ENCODE assay signal across 23 cellular contexts in the genomic region with DNA sequence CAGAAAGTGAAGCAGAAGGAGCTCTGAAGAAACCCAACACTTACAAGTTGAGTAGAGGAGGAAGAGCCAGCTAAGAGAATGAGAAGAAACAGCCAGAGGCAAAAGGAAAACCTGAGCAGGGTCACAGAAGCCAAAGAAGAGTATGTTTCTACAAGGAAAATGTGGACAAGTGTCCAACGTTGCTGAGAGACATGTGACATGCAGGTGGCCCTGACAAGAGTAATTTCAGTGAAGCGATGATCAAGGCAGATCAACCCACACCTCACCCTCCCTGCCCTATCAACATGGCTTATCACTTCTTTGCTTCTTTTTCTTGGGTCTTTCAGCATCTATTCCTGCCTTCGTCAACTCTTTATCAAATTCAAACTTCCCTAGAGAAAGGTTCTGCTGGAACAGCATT.
"Had no signal": no experiment of that assay in that cellular context is flagged by ENCODE, and none has a peak within 500 bp of the region (broad histone marks: within the 10 kb centered on the region; RNA-seq: fewer than 3 reads in every experiment).

No MANE protein-coding gene starts in this region.

- H3K9me3 ChIP-seq: prostate gland, spleen, thyroid gland had no signal

- H3K4me3 ChIP-seq: cardiac muscle cell, prostate gland, spleen, thyroid gland had no signal

- H3K27ac ChIP-seq: cardiac muscle cell, prostate gland, spleen, thyroid gland, VCaP had no signal

- H3K9me3 Mint-ChIP-seq: activated CD4-positive, alpha-beta T cell treated with anti-CD3 and anti-CD28 coated beads, Interleukin-2, amount 10 ng/mL, durations not matched to agents 24 days and 14 days; activated naive CD8-positive, alpha-beta T cell treated with anti-CD3 and anti-CD28 coated beads, Interleukin-2, amount 10 ng/mL, durations not matched to agents 7 days and 5 days; mesothelial cell of epicardium; naive thymus-derived CD8-positive, alpha-beta T cell; T-cell; T-helper 2 cell treated with Interferon-gamma antibody and Interleukin-4, amounts not matched to agents 5 μg/mL and 100 μg/mL, for 36 hours had no signal

- H3K27me3 Mint-ChIP-seq: activated CD4-positive, alpha-beta T cell treated with anti-CD3 and anti-CD28 coated beads, Interleukin-2, amount 10 ng/mL, durations not matched to agents 24 days and 14 days; activated naive CD8-positive, alpha-beta T cell treated with anti-CD3 and anti-CD28 coated beads, Interleukin-2, amount 10 ng/mL, durations not matched to agents 7 days and 5 days; naive thymus-derived CD8-positive, alpha-beta T cell; T-cell had no signal

- H3K27me3 ChIP-seq: cardiac muscle cell, spleen, thyroid gland had no signal

- H3K4me3 Mint-ChIP-seq: activated CD4-positive, alpha-beta T cell treated with anti-CD3 and anti-CD28 coated beads, Interleukin-2, amount 10 ng/mL, durations not matched to agents 24 days and 14 days; activated CD8-positive, alpha-beta T cell treated with anti-CD3 and anti-CD28 coated beads, Interleukin-2, amount 10 ng/mL, durations not matched to agents 7 days and 5 days; activated naive CD8-positive, alpha-beta T cell treated with anti-CD3 and anti-CD28 coated beads, Interleukin-2, amount 10 ng/mL, durations not matched to agents 7 days and 5 days; mesothelial cell of epicardium; naive thymus-derived CD8-positive, alpha-beta T cell; T-cell; T-helper 2 cell treated with Interferon-gamma antibody and Interleukin-4, amounts not matched to agents 5 μg/mL and 100 μg/mL, for 36 hours had no signal

- H3K36me3 Mint-ChIP-seq: mesothelial cell of epicardium, T-cell had no signal

- H3K36me3 ChIP-seq: cardiac muscle cell, prostate gland, spleen, thyroid gland had no signal

- H3K4me1 ChIP-seq: prostate gland had no signal

- ATAC-seq: activated CD4-positive, CD25-positive, alpha-beta regulatory T cell treated with anti-CD3 and anti-CD28 coated beads, Interleukin-2, amount 50 U/mL, for 24 hours; activated CD8-positive, alpha-beta T cell treated with anti-CD3 and anti-CD28 coated beads, Interleukin-2, amount 10 ng/mL, durations not matched to agents 7 days and 5 days; esophagus mucosa; left ventricle myocardium superior; naive thymus-derived CD8-positive, alpha-beta T cell; T-cell had no signal

- H3K27ac Mint-ChIP-seq: activated CD4-positive, alpha-beta T cell treated with anti-CD3 and anti-CD28 coated beads, Interleukin-2, amount 10 ng/mL, durations not matched to agents 24 days and 14 days; activated CD8-positive, alpha-beta T cell treated with anti-CD3 and anti-CD28 coated beads, Interleukin-2, amount 10 ng/mL, durations not matched to agents 7 days and 5 days; activated naive CD8-positive, alpha-beta T cell treated with anti-CD3 and anti-CD28 coated beads, Interleukin-2, amount 10 ng/mL, durations not matched to agents 7 days and 5 days; mesothelial cell of epicardium; T-cell; T-helper 2 cell treated with Interferon-gamma antibody and Interleukin-4, amounts not matched to agents 5 μg/mL and 100 μg/mL, for 36 hours had no signal

- DNase-seq: activated CD4-positive, alpha-beta T cell treated with anti-CD3 and anti-CD28 coated beads, Interleukin-2, amount 10 ng/mL, durations not matched to agents 24 days and 14 days; activated CD8-positive, alpha-beta T cell treated with anti-CD3 and anti-CD28 coated beads, Interleukin-2, amount 10 ng/mL, durations not matched to agents 7 days and 5 days; activated naive CD8-positive, alpha-beta T cell treated with anti-CD3 and anti-CD28 coated beads, Interleukin-2, amount 10 ng/mL, durations not matched to agents 7 days and 5 days; activated T-cell treated with anti-CD3 and anti-CD28 coated beads, Interleukin-2, amount 50 U/mL, for 1 hour; amygdala; dermis blood vessel endothelial cell; effector CD8-positive, alpha-beta T cell; foreskin melanocyte; left ventricle myocardium superior; mammary epithelial cell; naive thymus-derived CD8-positive, alpha-beta T cell; spleen; stimulated activated CD4-positive, alpha-beta T cell treated with anti-CD3 and anti-CD28 coated beads, Interleukin-4, amount 100 ng/mL, for 1 hour; stimulated activated naive CD4-positive, alpha-beta T cell; T-cell; thyroid gland had no signal
